11 cellular contexts compared by ENCODE assay signal in genomic region chr18:48983793-48984437, GRCh38. TPM values are rescaled to one million over a fixed set of nuclear protein-coding genes. Genes with fewer than 3 reads are reported as not detected.
DNase-seq lines count a peak whose midpoint lies in the region; ATAC-seq, FAIRE-seq and TF ChIP-seq lines count a peak whose summit lies in the region.
"Had no signal": no experiment of that assay in that cellular context is flagged by ENCODE, and none has a peak within 500 bp of the region (broad histone marks: within the 10 kb centered on the region; RNA-seq: fewer than 3 reads in every experiment).

No MANE protein-coding gene starts in this region.

- no peak for TF ChIP-seq CTCF in activated CD8-positive, alpha-beta T cell treated with anti-CD3 and anti-CD28 coated beads for 36 hours (IDR thresholded peaks at IDR 0.05)
- no peak for TF ChIP-seq CTCF in VCaP (conservative IDR thresholded peaks at IDR 0.05)
- no peak for TF ChIP-seq CTCF in progenitor cell of endocrine pancreas (IDR thresholded peaks at IDR 0.05; ENCODE audit: unreplicated experiment)

- H3K27ac Mint-ChIP-seq in activated CD8-positive, alpha-beta T cell treated with anti-CD3 and anti-CD28 coated beads for 36 hours = no peak overlapping the region
- no peak overlapping the region for H3K27ac Mint-ChIP-seq in activated CD8-positive, alpha-beta T cell treated with anti-CD3 and anti-CD28 coated beads, Interleukin-2, amount 10 ng/mL, durations not matched to agents 7 days and 5 days
- H3K27ac Mint-ChIP-seq in effector memory CD8-positive, alpha-beta T cell = no peak overlapping the region
- H3K27ac Mint-ChIP-seq in progenitor cell of endocrine pancreas = no peak overlapping the region
- H3K27ac Mint-ChIP-seq: T-helper 1 cell treated with Interleukin-12 subunit alpha and Interleukin-12 subunit beta and Interleukin-4 antibody, amounts not matched to agents 30 μg/mL and 1 μg/mL, for 36 hours had no signal

- H3K27me3 Mint-ChIP-seq in activated CD8-positive, alpha-beta T cell treated with anti-CD3 and anti-CD28 coated beads for 36 hours = peaks cover 8% of the 10 kb centered on the region
- peaks cover 23% of the 10 kb centered on the region for H3K27me3 Mint-ChIP-seq in activated CD8-positive, alpha-beta T cell treated with anti-CD3 and anti-CD28 coated beads, Interleukin-2, amount 10 ng/mL, durations not matched to agents 7 days and 5 days (ENCODE audit: low read depth)
- H3K27me3 Mint-ChIP-seq in effector memory CD8-positive, alpha-beta T cell = peaks cover 0 to 23% of the 10 kb centered on the region in 2 donors
- peaks cover 6% of the 10 kb centered on the region for H3K27me3 Mint-ChIP-seq in progenitor cell of endocrine pancreas

- peaks cover 0 to 2% of the 10 kb centered on the region in 2 donors for H3K4me1 ChIP-seq in small intestine (ENCODE audit: control insufficient read depth in 2 of 2, insufficient read depth in 1 of 2, low read depth in 1 of 2, low read length in 1 of 2)

- no peaks in the 10 kb centered on the region for H3K36me3 ChIP-seq in small intestine (ENCODE audit: control insufficient read depth in 2 of 2, insufficient read depth in 2 of 2, low read length in 2 of 2)

- no peak overlapping the region for H3K4me3 Mint-ChIP-seq in activated CD8-positive, alpha-beta T cell treated with anti-CD3 and anti-CD28 coated beads for 36 hours
- H3K4me3 Mint-ChIP-seq in activated CD8-positive, alpha-beta T cell treated with anti-CD3 and anti-CD28 coated beads, Interleukin-2, amount 10 ng/mL, durations not matched to agents 7 days and 5 days = no peak overlapping the region
- H3K4me3 Mint-ChIP-seq in effector memory CD8-positive, alpha-beta T cell = no peak overlapping the region
- no peak overlapping the region for H3K4me3 Mint-ChIP-seq in progenitor cell of endocrine pancreas (ENCODE audit: low read depth)
- H3K4me3 Mint-ChIP-seq: T-helper 1 cell treated with Interleukin-12 subunit alpha and Interleukin-12 subunit beta and Interleukin-4 antibody, amounts not matched to agents 30 μg/mL and 1 μg/mL, for 36 hours had no signal

- DNase-seq in activated CD8-positive, alpha-beta T cell treated with anti-CD3 and anti-CD28 coated beads for 36 hours = peak; percentile 14
- no peak for DNase-seq in activated CD8-positive, alpha-beta T cell treated with anti-CD3 and anti-CD28 coated beads, Interleukin-2, amount 10 ng/mL, durations not matched to agents 7 days and 5 days
- peak; percentile 68 for DNase-seq in NCI-H2107 treated with DMSO at 0.1 percent for 48 hours (lab: John Stamatoyannopoulos, UW; ENCODE audit: unreplicated experiment)
- peak; percentile 53 for DNase-seq in small intestine
- DNase-seq in effector memory CD8-positive, alpha-beta T cell = no peak
- DNase-seq in progenitor cell of endocrine pancreas (ENCODE audit: low spot score, unreplicated experiment) = no peak
- DNase-seq: activated gamma-delta T cell treated with Interleukin-2 at 50 U/mL for 16 hours had no signal

- POLR2A ChIA-PET in activated CD8-positive, alpha-beta T cell treated with anti-CD3 and anti-CD28 coated beads for 36 hours (lab: Charles Lee) = interaction anchor here (0.6 kb wide), 1 partner anchor 988 kb away, joined by 3 read pairs; no protein-coding TSS in a partner anchor
- POLR2A ChIA-PET in activated CD8-positive, alpha-beta T cell treated with anti-CD3 and anti-CD28 coated beads, Interleukin-2, amount 10 ng/mL, durations not matched to agents 7 days and 5 days (lab: Charles Lee) = no interaction called here

- H3K9me3 ChIP-seq in small intestine (ENCODE audit: control insufficient read depth, low read depth) = no peaks in the 10 kb centered on the region

- CTCF ChIA-PET in activated CD8-positive, alpha-beta T cell treated with anti-CD3 and anti-CD28 coated beads for 36 hours (lab: Charles Lee) = interaction anchor here (1.0 to 1.4 kb wide), 4 partner anchors 13 to 308 kb away, joined by 3 to 4 read pairs (median 3); no protein-coding TSS in a partner anchor
- CTCF ChIA-PET in activated CD8-positive, alpha-beta T cell treated with anti-CD3 and anti-CD28 coated beads, Interleukin-2, amount 10 ng/mL, durations not matched to agents 7 days and 5 days (lab: Charles Lee) = interaction anchor here (0.9 kb wide), 1 partner anchor 10 kb away, joined by 3 read pairs; no protein-coding TSS in a partner anchor

- FAIRE-seq in small intestine (lab: Jason Lieb, UNC) = no peak

- no peaks in the 10 kb centered on the region for H3K36me3 Mint-ChIP-seq in activated CD8-positive, alpha-beta T cell treated with anti-CD3 and anti-CD28 coated beads for 36 hours (ENCODE audit: low read depth)
- H3K36me3 Mint-ChIP-seq in activated CD8-positive, alpha-beta T cell treated with anti-CD3 and anti-CD28 coated beads, Interleukin-2, amount 10 ng/mL, durations not matched to agents 7 days and 5 days (ENCODE audit: low read depth) = no peaks in the 10 kb centered on the region
- H3K36me3 Mint-ChIP-seq in effector memory CD8-positive, alpha-beta T cell (ENCODE audit: insufficient read depth) = no peaks in the 10 kb centered on the region
- H3K36me3 Mint-ChIP-seq in progenitor cell of endocrine pancreas (ENCODE audit: insufficient read depth) = no peaks in the 10 kb centered on the region

- peaks cover 15% of the 10 kb centered on the region for H3K4me1 Mint-ChIP-seq in activated CD8-positive, alpha-beta T cell treated with anti-CD3 and anti-CD28 coated beads for 36 hours (ENCODE audit: low read depth)
- H3K4me1 Mint-ChIP-seq in activated CD8-positive, alpha-beta T cell treated with anti-CD3 and anti-CD28 coated beads, Interleukin-2, amount 10 ng/mL, durations not matched to agents 7 days and 5 days (ENCODE audit: low read depth) = peaks cover 12% of the 10 kb centered on the region
- H3K4me1 Mint-ChIP-seq in effector memory CD8-positive, alpha-beta T cell (ENCODE audit: low read depth in 2 of 2) = peaks cover 4 to 9% of the 10 kb centered on the region in 2 donors
- peaks cover 3% of the 10 kb centered on the region for H3K4me1 Mint-ChIP-seq in progenitor cell of endocrine pancreas (ENCODE audit: low read depth)

- intact Hi-C loops in activated CD8-positive, alpha-beta T cell treated with anti-CD3 and anti-CD28 coated beads for 36 hours (cut with micrococcal nuclease) = no loop called here

- 78 to 92% (median 82%) methylated on average over 8 of the region's 8 CpGs for WGBS in small intestine, 3 donors

- no peaks in the 10 kb centered on the region for H3K9me3 Mint-ChIP-seq in activated CD8-positive, alpha-beta T cell treated with anti-CD3 and anti-CD28 coated beads for 36 hours
- no peaks in the 10 kb centered on the region for H3K9me3 Mint-ChIP-seq in activated CD8-positive, alpha-beta T cell treated with anti-CD3 and anti-CD28 coated beads, Interleukin-2, amount 10 ng/mL, durations not matched to agents 7 days and 5 days (ENCODE audit: insufficient read depth)
- no peaks in the 10 kb centered on the region for H3K9me3 Mint-ChIP-seq in effector memory CD8-positive, alpha-beta T cell
- H3K9me3 Mint-ChIP-seq in progenitor cell of endocrine pancreas (ENCODE audit: low read depth) = no peaks in the 10 kb centered on the region
- H3K9me3 Mint-ChIP-seq: T-helper 1 cell treated with Interleukin-12 subunit alpha and Interleukin-12 subunit beta and Interleukin-4 antibody, amounts not matched to agents 30 μg/mL and 1 μg/mL, for 36 hours had no signal

- H3K27ac ChIP-seq in VCaP (peak overlapping the region; percentile 11; the same call in 1 of the 2 replicates), small intestine (ENCODE audit: low read depth in 1 of 2, low read length in 1 of 2) (no peak overlapping the region)

- H3K27me3 ChIP-seq in small intestine (ENCODE audit: control insufficient read depth in 2 of 2, insufficient read depth in 2 of 2, low read length in 2 of 2) = no peaks in the 10 kb centered on the region

- no peak for ATAC-seq in activated CD8-positive, alpha-beta T cell treated with anti-CD3 and anti-CD28 coated beads for 36 hours
- ATAC-seq in activated CD8-positive, alpha-beta T cell treated with anti-CD3 and anti-CD28 coated beads, Interleukin-2, amount 10 ng/mL, durations not matched to agents 7 days and 5 days = no peak
- no peak for ATAC-seq in effector memory CD8-positive, alpha-beta T cell (replicated peaks)
- no peak for ATAC-seq in GM21825 (IDR thresholded peaks at IDR 0.05; ENCODE audit: unreplicated experiment)
- ATAC-seq: HCT116 had no signal

- no peak overlapping the region for H3K4me3 ChIP-seq in small intestine (ENCODE audit: low read depth in 1 of 2, low read length in 2 of 2)

RNA-seq across cellular contexts. Expression of gene SMAD7, which starts 33.1 kb away (rescaled TPM):
- 10 to 100 TPM; 17.4 to 18.1 TPM for total RNA-seq in activated CD8-positive, alpha-beta T cell treated with anti-CD3 and anti-CD28 coated beads for 36 hours
- 10 to 100 TPM; 23.8 to 24.1 TPM for total RNA-seq in activated CD8-positive, alpha-beta T cell treated with anti-CD3 and anti-CD28 coated beads, Interleukin-2, amount 10 ng/mL, durations not matched to agents 7 days and 5 days
- 10 to 100 TPM; 17.2 to 24.0 (median 18.3) TPM for polyA plus RNA-seq in small intestine
- total RNA-seq in progenitor cell of endocrine pancreas = 24.3 and 27.8 TPM in 2 replicates

Comparison
In these comparisons a context has a peak if more than half of its experiments do, and no peak if none do; other contexts are left out.
1. DNase-seq: peak in activated CD8-positive, alpha-beta T cell treated with anti-CD3 and anti-CD28 coated beads for 36 hours (single experiment), NCI-H2107 treated with DMSO at 0.1 percent for 48 hours (single experiment) and small intestine (single experiment); none in activated CD8-positive, alpha-beta T cell treated with anti-CD3 and anti-CD28 coated beads, Interleukin-2, amount 10 ng/mL, durations not matched to agents 7 days and 5 days (single experiment), effector memory CD8-positive, alpha-beta T cell (0 of 3) and progenitor cell of endocrine pancreas (single experiment).